Comparison of ENCODE assay signal across 11 cellular contexts in genomic region chr10:48233643-48234042, GRCh38. TPM values are rescaled to one million over a fixed set of nuclear protein-coding genes. Genes with fewer than 3 reads are reported as not detected.
"Had no signal": no experiment of that assay in that cellular context is flagged by ENCODE, and none has a peak within 500 bp of the region (broad histone marks: within the 10 kb centered on the region; RNA-seq: fewer than 3 reads in every experiment).

No MANE protein-coding gene starts in this region.

- H3K9ac ChIP-seq: parathyroid adenoma had no signal

- ATAC-seq: SK-N-SH treated with all-trans-retinoic acid at 6 μM for 48 hours had no signal

- H3K4me1 ChIP-seq: parathyroid adenoma, thyroid gland had no signal

- H3K79me2 ChIP-seq: parathyroid adenoma had no signal

- H3K9me3 ChIP-seq: left ventricle myocardium inferior, thyroid gland had no signal

- H3K36me3 ChIP-seq: cardiac muscle cell, left ventricle myocardium inferior, thyroid gland had no signal

- H3K27ac ChIP-seq: cardiac muscle cell, left ventricle myocardium inferior, parathyroid adenoma, skin epidermis, thyroid gland had no signal

- DNase-seq: activated naive CD4-positive, alpha-beta T cell treated with Interleukin-2 at 50 U/mL for 16 hours; foreskin melanocyte; left ventricle myocardium inferior; mesendoderm; retina; thyroid gland had no signal

- H3K4me3 ChIP-seq: cardiac muscle cell, left ventricle myocardium inferior, skin epidermis, thyroid gland had no signal

- H2AFZ ChIP-seq: parathyroid adenoma had no signal

- H3K27me3 ChIP-seq: cardiac muscle cell, thyroid gland had no signal

RNA-seq across cellular contexts. Expression of gene FRMPD2, which starts 40.9 kb away (rescaled TPM):
- total RNA-seq: activated T-helper 1 cell treated with anti-CD3 and anti-CD28 coated beads, Interleukin-12 subunit alpha, Interleukin-12 subunit beta, Interleukin-2, Interleukin-4 antibody, amounts not matched to agents 30 ng/mL and 10 ng/mL and 1 ng/mL, durations not matched to agents 14 hours and 24 hours and 36 hours had no signal
